In the genomic region with DNA sequence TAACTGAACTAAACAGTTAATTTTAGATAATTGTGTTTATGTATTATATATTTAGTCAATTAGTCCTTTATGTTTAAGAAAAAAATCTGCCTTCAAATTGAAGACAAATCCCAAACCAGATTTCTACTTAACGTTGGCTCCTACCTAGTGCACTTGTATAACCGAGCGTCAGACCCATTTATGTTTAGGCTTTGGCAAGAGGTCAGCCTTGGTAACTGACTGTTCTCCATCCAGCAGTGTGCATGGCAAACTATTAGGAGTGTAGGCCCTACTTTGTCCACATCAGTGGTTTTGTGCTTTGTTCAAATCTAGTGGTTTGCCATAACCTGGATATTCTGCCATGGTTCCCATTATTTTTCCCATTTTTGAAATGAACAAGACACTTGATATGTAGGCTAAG, we compare ENCODE assay signal across 24 cellular contexts.
"Had no signal": no experiment of that assay in that cellular context is flagged by ENCODE, and none has a peak within 500 bp of the region (broad histone marks: within the 10 kb centered on the region; RNA-seq: fewer than 3 reads in every experiment).

No MANE protein-coding gene starts in this region.

- H3K4me1 ChIP-seq: colonic mucosa, esophagus muscularis mucosa, esophagus squamous epithelium, foreskin keratinocyte, gastroesophageal sphincter had no signal

- H3K27ac ChIP-seq: colonic mucosa, coronary artery, dorsolateral prefrontal cortex, epithelial cell of prostate, esophagus muscularis mucosa, esophagus squamous epithelium, foreskin keratinocyte, gastrocnemius medialis, gastroesophageal sphincter, heart left ventricle, heart right ventricle had no signal

- H3K27me3 ChIP-seq: colonic mucosa, dorsolateral prefrontal cortex, esophagus muscularis mucosa, esophagus squamous epithelium, foreskin keratinocyte, gastrocnemius medialis, gastroesophageal sphincter, heart left ventricle, heart right ventricle had no signal

- H3K9me3 ChIP-seq: colonic mucosa, esophagus muscularis mucosa, esophagus squamous epithelium, gastrocnemius medialis, gastroesophageal sphincter, heart left ventricle, heart right ventricle had no signal

- ATAC-seq: effector memory CD8-positive, alpha-beta T cell; esophagus mucosa; foreskin keratinocyte; gastrocnemius medialis; gastroesophageal sphincter had no signal

- H3K4me3 ChIP-seq: colonic mucosa, coronary artery, dorsolateral prefrontal cortex, esophagus muscularis mucosa, esophagus squamous epithelium, gastrocnemius medialis, gastroesophageal sphincter, heart left ventricle, heart right ventricle had no signal

- DNase-seq: colonic mucosa; cortex of kidney; dermis blood vessel endothelial cell; dorsolateral prefrontal cortex; effector CD4-positive, alpha-beta T cell; effector CD8-positive, alpha-beta T cell; effector memory CD4-positive, alpha-beta T cell; effector memory CD8-positive, alpha-beta T cell; endodermal cell; erythroblast; esophagus squamous epithelium; foreskin fibroblast; foreskin keratinocyte; foreskin melanocyte; gastrocnemius medialis; glutamatergic neuron; head of caudate nucleus; heart left ventricle; heart right ventricle had no signal

- H3K36me3 ChIP-seq: colonic mucosa had no signal
